8 cellular contexts compared by ENCODE assay signal in genomic region chr9:107282268-107282667, GRCh38. TPM values are rescaled to one million over a fixed set of nuclear protein-coding genes. Genes with fewer than 3 reads are reported as not detected.
DNase-seq lines count a peak whose midpoint lies in the region; ATAC-seq and TF ChIP-seq lines count a peak whose summit lies in the region.

No MANE protein-coding gene starts in this region.

- H3K27ac ChIP-seq in AG04450 (ENCODE audit: low read depth, low read length) = peak overlapping the region; percentile 85
- peak overlapping the region; percentile 93 for H3K27ac ChIP-seq in RWPE1

- no peak for DNase-seq in AG04450 (ENCODE audit: low read depth, low spot score)
- DNase-seq in RWPE1 (ENCODE audit: low spot score) = no peak
- no peak for DNase-seq in epithelial cell of esophagus (ENCODE audit: low read depth)
- DNase-seq in progenitor cell of endocrine pancreas (ENCODE audit: low spot score, unreplicated experiment) = no peak
- DNase-seq in sciatic nerve (ENCODE audit: low spot score) = no peak
- no peak for DNase-seq in NCI-H526 (lab: John Stamatoyannopoulos, UW)

- H3K4me3 Mint-ChIP-seq in progenitor cell of endocrine pancreas (ENCODE audit: low read depth) = peak overlapping the region; percentile 99

- H3K9me3 ChIP-seq in AG04450 (ENCODE audit: control insufficient read depth, insufficient read depth, low read length) = peaks cover 4% of the 10 kb centered on the region; the same call in 1 of the 2 replicates

- peaks cover 25% of the 10 kb centered on the region for H3K4me1 Mint-ChIP-seq in progenitor cell of endocrine pancreas (ENCODE audit: low read depth)

- H3K36me3 Mint-ChIP-seq in progenitor cell of endocrine pancreas (ENCODE audit: insufficient read depth) = no peaks in the 10 kb centered on the region

- no peaks in the 10 kb centered on the region for H3K9me3 Mint-ChIP-seq in progenitor cell of endocrine pancreas (ENCODE audit: low read depth)

- peak overlapping the region; percentile 93 for H3K27ac Mint-ChIP-seq in progenitor cell of endocrine pancreas

- peak overlapping the region; percentile 70 for H3K4me3 ChIP-seq in AG04450 (ENCODE audit: low read depth, low read length)
- H3K4me3 ChIP-seq in epithelial cell of esophagus (ENCODE audit: low read length) = peak overlapping the region; percentile 72

- no peaks in the 10 kb centered on the region for H3K27me3 ChIP-seq in AG04450 (ENCODE audit: control insufficient read depth, insufficient read depth, low read length)

- intact Hi-C loops in sciatic nerve (cut with DNase I) = no loop called here

- TF ChIP-seq CTCF in AG04450 (IDR thresholded peaks at IDR 0.05; ENCODE audit: low read depth, low read length) = no peak
- no peak for TF ChIP-seq CTCF in RWPE1 (conservative IDR thresholded peaks at IDR 0.05; ENCODE audit: low read depth)
- TF ChIP-seq CTCF in epithelial cell of esophagus (IDR thresholded peaks at IDR 0.05; ENCODE audit: insufficient read depth, low read depth, low read length, missing control alignments) = no peak
- no peak for TF ChIP-seq CTCF in progenitor cell of endocrine pancreas (IDR thresholded peaks at IDR 0.05; ENCODE audit: unreplicated experiment)

- H3K27me3 Mint-ChIP-seq in progenitor cell of endocrine pancreas = no peaks in the 10 kb centered on the region

- ATAC-seq in GM21528 (IDR thresholded peaks at IDR 0.05; ENCODE audit: low FRiP score, unreplicated experiment) (peak; percentile 1), HG02763 (IDR thresholded peaks at IDR 0.05; ENCODE audit: unreplicated experiment) (no peak), sciatic nerve (no peak)

- CTCF ChIA-PET in AG04450 (lab: Charles Lee) = no interaction called here
- CTCF ChIA-PET in RWPE1 (lab: Yijun Ruan, JAX) = interaction anchor here (0.8 kb wide), 1 partner anchor 59 kb away, joined by 4 read pairs; no protein-coding TSS in a partner anchor

- POLR2A ChIA-PET in AG04450 (lab: Yijun Ruan, JAX) (interaction anchor here (2.2 to 3.2 kb wide), 2 partner anchors 12 to 30 kb away, joined by 7 to 25 read pairs; no protein-coding TSS in a partner anchor), RWPE1 (lab: Yijun Ruan, JAX; ENCODE audit: low non-redundant PET) (no interaction called here)

RNA-seq across cellular contexts. Expression of gene RAD23B, which starts 0.8 kb away (rescaled TPM):
- 214 and 224 TPM in 2 replicates for polyA plus RNA-seq in AG04450 (2011; rRNA removed)
- polyA minus RNA-seq in AG04450 (2011; rRNA and poly(A)+ RNA removed) = 309 and 330 TPM in 2 replicates
- total RNA-seq in progenitor cell of endocrine pancreas = 153 and 171 TPM in 2 replicates
- 83.4 TPM for total RNA-seq in sciatic nerve
